Comparison of ENCODE assay signal across 22 cellular contexts in genomic region chr5:6859001-6859400, GRCh38.
DNase-seq lines count a peak whose midpoint lies in the region; ATAC-seq and TF ChIP-seq lines count a peak whose summit lies in the region.
"Had no signal": no experiment of that assay in that cellular context is flagged by ENCODE, and none has a peak within 500 bp of the region (broad histone marks: within the 10 kb centered on the region; RNA-seq: fewer than 3 reads in every experiment).

No MANE protein-coding gene starts in this region.

- no peak overlapping the region for H3K4me3 Mint-ChIP-seq in osteocyte (ENCODE audit: unreplicated experiment)
- H3K4me3 Mint-ChIP-seq in natural killer cell, result no peak overlapping the region

- peak; percentile 89 for DNase-seq in DMS 273 (lab: John Stamatoyannopoulos, UW; ENCODE audit: unreplicated experiment)
- peak; percentile 90 for DNase-seq in NCI-H82 treated with DMSO at 0.1 percent for 48 hours (lab: John Stamatoyannopoulos, UW; ENCODE audit: unreplicated experiment)
- peak; percentile 35 to 86 for DNase-seq in cerebellar nuclear complex (lab: John Stamatoyannopoulos, UW)
- peak; percentile 59 for DNase-seq in osteocyte (ENCODE audit: extremely low spot score, unreplicated experiment)
- no peak for DNase-seq in natural killer cell
- DNase-seq in HPDE6-E6E7 (ENCODE audit: extremely low spot score), result no peak
- no peak for DNase-seq in activated effector memory CD4-positive, alpha-beta T cell treated with Interleukin-2 at 50 U/mL for 16 hours
- DNase-seq: 8988T; Caco-2; CD4-positive, alpha-beta memory T cell; DMS153; GOT3; IMR-90; NCI-H1105; NCI-H146; NCI-H2029; NCI-H226; NCI-H510A treated with DMSO at 0.1 percent for 48 hours; SHP77 treated with DMSO at 0.1 percent for 48 hours; SK-N-SH had no signal

- no peak overlapping the region for H3K27ac Mint-ChIP-seq in osteocyte (ENCODE audit: unreplicated experiment)
- no peak overlapping the region for H3K27ac Mint-ChIP-seq in natural killer cell
- H3K27ac Mint-ChIP-seq: CD4-positive, alpha-beta memory T cell had no signal

- no peak for ATAC-seq in GM19351 (IDR thresholded peaks at IDR 0.05; ENCODE audit: unreplicated experiment)
- no peak for ATAC-seq in natural killer cell
- ATAC-seq: HCT116 had no signal

- H3K9me3 Mint-ChIP-seq in osteocyte (ENCODE audit: unreplicated experiment) (peaks cover 17% of the 10 kb centered on the region), natural killer cell (no peaks in the 10 kb centered on the region)

- TF ChIP-seq CTCF in osteocyte (IDR thresholded peaks at IDR 0.05), result no peak
- no peak for TF ChIP-seq CTCF in natural killer cell (IDR thresholded peaks at IDR 0.05)

- H3K27me3 Mint-ChIP-seq in osteocyte (ENCODE audit: unreplicated experiment) (no peaks in the 10 kb centered on the region), natural killer cell (ENCODE audit: low read depth in 2 of 2) (peaks cover 0 to 5% of the 10 kb centered on the region in 2 donors)

- H3K36me3 Mint-ChIP-seq in osteocyte (ENCODE audit: unreplicated experiment), result peaks cover 2% of the 10 kb centered on the region
- H3K36me3 Mint-ChIP-seq in natural killer cell, result no peaks in the 10 kb centered on the region
- H3K36me3 Mint-ChIP-seq: CD4-positive, alpha-beta memory T cell had no signal

- intact Hi-C loops in natural killer cell (cut with micrococcal nuclease), result no loop called here

- H3K4me1 Mint-ChIP-seq in osteocyte (ENCODE audit: unreplicated experiment) (no peaks in the 10 kb centered on the region), natural killer cell (no peaks in the 10 kb centered on the region)
- H3K4me1 Mint-ChIP-seq: CD4-positive, alpha-beta memory T cell had no signal

Comparison
In these comparisons a context has a peak if more than half of its experiments do, and no peak if none do; other contexts are left out.
1. DNase-seq: peak in DMS 273 (single experiment), NCI-H82 treated with DMSO at 0.1 percent for 48 hours (single experiment), cerebellar nuclear complex (2 of 2) and osteocyte (single experiment); none in natural killer cell (single experiment), HPDE6-E6E7 (single experiment) and activated effector memory CD4-positive, alpha-beta T cell treated with Interleukin-2 at 50 U/mL for 16 hours (single experiment).